In genomic region chr10:124449170-124450009, GRCh38 we compare ENCODE assay signal across 1 cellular context.
TF ChIP-seq lines count a peak whose summit lies in the region.

No MANE protein-coding gene starts in this region.

TF ChIP-seq in liver, 16 proteins besides CTCF, POLR2A, EP300 and RAD21:
- TF ChIP-seq REST (IDR thresholded peaks at IDR 0.05) (peak; percentile 38), ATF3 (IDR thresholded peaks at IDR 0.05) (no peak)
